In genomic region chr17:57505841-57506240, GRCh38 we compare ENCODE assay signal across 18 cellular contexts.
DNase-seq lines count a peak whose midpoint lies in the region; ATAC-seq, FAIRE-seq and TF ChIP-seq lines count a peak whose summit lies in the region.
"Had no signal": no experiment of that assay in that cellular context is flagged by ENCODE, and none has a peak within 500 bp of the region (broad histone marks: within the 10 kb centered on the region; RNA-seq: fewer than 3 reads in every experiment).

No MANE protein-coding gene starts in this region.

- POLR2A ChIA-PET in H1 (lab: Charles Lee; ENCODE audit: partially characterized antibody) = interaction anchor here (1.3 kb wide), 1 partner anchor 14 kb away, joined by 3 read pairs; no protein-coding TSS in a partner anchor

- ATAC-seq in DND-41 (ENCODE audit: insufficient read depth, low read depth) (no peak), HG03460 (IDR thresholded peaks at IDR 0.05; ENCODE audit: unreplicated experiment) (no peak)

- H4K20me1 ChIP-seq in DND-41 (ENCODE audit: insufficient read depth, low read length) = peaks cover 15% of the 10 kb centered on the region
- H4K20me1 ChIP-seq in Karpas-422 (ENCODE audit: insufficient read depth, low read depth, low read length) = no peaks in the 10 kb centered on the region
- peaks cover 0 to 1% of the 10 kb centered on the region in 2 experiments for H4K20me1 ChIP-seq in H1 (replicated peaks in 1 of 2; ENCODE audit: control insufficient read depth in 1 of 2, insufficient read depth in 2 of 2, low read length in 2 of 2)

- no peak for TF ChIP-seq RAD21 in H1 (IDR thresholded peaks at IDR 0.05 in 1 of 2, conservative IDR thresholded peaks at IDR 0.05 in 1 of 2; ENCODE audit: low read depth in 2 of 2, low read length in 2 of 2)

- H4K91ac ChIP-seq in H1 (replicated peaks; ENCODE audit: insufficient read length, low read length) = no peak overlapping the region
- H4K91ac ChIP-seq in neuronal stem cell (ENCODE audit: low read depth, low read length, poor library complexity) = no peak overlapping the region

- no peak for FAIRE-seq in H1 (lab: Jason Lieb, UNC)
- FAIRE-seq: G401.6, islet of Langerhans had no signal

- no peak for TF ChIP-seq POLR2A in H1 (IDR thresholded peaks at IDR 0.05; ENCODE audit: control extremely low read depth in 1 of 2, low read depth in 2 of 2, low read length in 2 of 2)
- TF ChIP-seq POLR2A in spleen (IDR thresholded peaks at IDR 0.05) = no peak

- H3K4me3 ChIP-seq in DND-41 (ENCODE audit: low read depth in 1 of 2, low read length in 2 of 2) (no peak overlapping the region), Karpas-422 (ENCODE audit: low read length) (no peak overlapping the region), H1 (ENCODE audit: extremely low read depth in 1 of 4, insufficient read depth in 2 of 4, low read depth in 3 of 4, low read length in 4 of 4) (no peak overlapping the region), spleen (no peak overlapping the region), neuronal stem cell (ENCODE audit: low read length in 2 of 2) (no peak overlapping the region)
- H3K4me3 ChIP-seq: coronary artery had no signal

- DNase-seq in DND-41 (no peak), Karpas-422 (no peak), H1 (ENCODE audit: low read depth in 1 of 2, low spot score in 2 of 2) (no peak), spleen (no peak), DMS153 (lab: John Stamatoyannopoulos, UW) (no peak), neuronal stem cell (ENCODE audit: low spot score) (no peak)
- DNase-seq: activated CD4-positive, alpha-beta T cell treated with anti-CD3 and anti-CD28 coated beads for 4 hours; activated CD8-positive, alpha-beta memory T cell treated with anti-CD3 and anti-CD28 coated beads for 24 hours; activated T-cell treated with anti-CD3 and anti-CD28 coated beads, Interleukin-2, amount 50 U/mL, for 24 hours; CD8-positive, alpha-beta memory T cell; HFFc6; MM.1S; NCI-H524; T-helper 2 cell had no signal

- CTCF ChIA-PET in H1 (lab: Charles Lee; ENCODE audit: partially characterized antibody) = interaction anchor here (1.0 to 1.1 kb wide), 3 partner anchors 10 to 326 kb away, joined by 3 to 5 read pairs (median 4); no protein-coding TSS in a partner anchor

- H2BK120ac ChIP-seq in H1 (replicated peaks; ENCODE audit: low read depth, low read length) (no peak overlapping the region), neuronal stem cell (ENCODE audit: low read depth, low read length) (no peak overlapping the region)

- H3K23ac ChIP-seq in H1 (ENCODE audit: insufficient read length) (no peak overlapping the region), neuronal stem cell (ENCODE audit: low read depth, low read length, poor library complexity) (no peak overlapping the region)

- no peak for TF ChIP-seq EP300 in H1 (IDR thresholded peaks at IDR 0.05; ENCODE audit: borderline replicate concordance in 1 of 2, low read depth in 2 of 2, low read length in 2 of 2)

- H2AFZ ChIP-seq in DND-41 (ENCODE audit: low read depth, low read length) (no peak overlapping the region), Karpas-422 (ENCODE audit: low read length) (no peak overlapping the region), H1 (ENCODE audit: low read length) (no peak overlapping the region), neuronal stem cell (ENCODE audit: low read length) (no peak overlapping the region)

- H3K4me2 ChIP-seq in DND-41 (ENCODE audit: insufficient read depth, low read length) (no peak overlapping the region), Karpas-422 (ENCODE audit: low read depth, low read length, poor library complexity, severe bottlenecking) (no peak overlapping the region), H1 (ENCODE audit: insufficient read depth in 1 of 2, low read depth in 2 of 2, low read length in 2 of 2) (peak overlapping the region in 1 of 2 experiments; percentile 26; a peak in 1 of 4 replicates), neuronal stem cell (ENCODE audit: insufficient read depth, low read length, poor library complexity, severe bottlenecking) (no peak overlapping the region)

- H3K36me3 ChIP-seq in DND-41 (ENCODE audit: insufficient read depth, low read length) (peaks cover 87% of the 10 kb centered on the region), Karpas-422 (ENCODE audit: insufficient read depth, low read length) (no peaks in the 10 kb centered on the region), H1 (ENCODE audit: control insufficient read depth in 2 of 4, insufficient read depth in 4 of 4, low read length in 3 of 4) (no peaks in the 10 kb centered on the region), spleen (no peaks in the 10 kb centered on the region), neuronal stem cell (replicated peaks in 1 of 2; ENCODE audit: control insufficient read depth in 2 of 2, insufficient read depth in 2 of 2, low read length in 2 of 2) (no peaks in the 10 kb centered on the region)

- H3K14ac ChIP-seq in H1 (ENCODE audit: insufficient read length) (no peak overlapping the region), neuronal stem cell (ENCODE audit: low read length) (no peak overlapping the region)

- H2BK12ac ChIP-seq in H1 (ENCODE audit: low read depth, low read length) = no peak overlapping the region
- H2BK12ac ChIP-seq in neuronal stem cell (ENCODE audit: low read length) = no peak overlapping the region

- H3K9me2 ChIP-seq in Karpas-422 (replicated peaks; ENCODE audit: insufficient read depth, low read length) = no peaks in the 10 kb centered on the region

- no peaks in the 10 kb centered on the region for H3K9me3 ChIP-seq in DND-41 (ENCODE audit: insufficient read depth, low read length, severe bottlenecking)
- H3K9me3 ChIP-seq in Karpas-422 (ENCODE audit: low read length) = no peaks in the 10 kb centered on the region
- H3K9me3 ChIP-seq in H1 (ENCODE audit: insufficient read depth in 2 of 2, low read depth in 1 of 2, low read length in 1 of 2) = no peaks in the 10 kb centered on the region
- H3K9me3 ChIP-seq in spleen = no peaks in the 10 kb centered on the region
- no peaks in the 10 kb centered on the region for H3K9me3 ChIP-seq in neuronal stem cell (replicated peaks in 1 of 2; ENCODE audit: control insufficient read depth in 2 of 2, insufficient read depth in 1 of 2, low read depth in 1 of 2, low read length in 2 of 2)

- no peaks in the 10 kb centered on the region for H3K27me3 ChIP-seq in DND-41 (ENCODE audit: insufficient read depth, low read length, poor library complexity)
- H3K27me3 ChIP-seq in Karpas-422 (ENCODE audit: low read length) = no peaks in the 10 kb centered on the region
- no peaks in the 10 kb centered on the region for H3K27me3 ChIP-seq in H1 (replicated peaks in 1 of 4; ENCODE audit: control insufficient read depth in 3 of 4, extremely low read depth in 1 of 4, insufficient read depth in 3 of 4, low read length in 3 of 4)
- no peaks in the 10 kb centered on the region for H3K27me3 ChIP-seq in spleen (replicated peaks in 1 of 7)
- no peaks in the 10 kb centered on the region for H3K27me3 ChIP-seq in neuronal stem cell (ENCODE audit: control insufficient read depth in 3 of 3, insufficient read depth in 3 of 3, low read depth in 1 of 3, low read length in 3 of 3)

- H2BK5ac ChIP-seq in H1 (ENCODE audit: low read depth, low read length) = 0 out of 2 replicates have a peak overlapping the region, but pooled peaks have one; percentile 83
- H2BK5ac ChIP-seq in neuronal stem cell (ENCODE audit: low read length) = no peak overlapping the region

- H3K4me1 ChIP-seq in DND-41 (ENCODE audit: insufficient read depth, low read length) (peaks cover 95% of the 10 kb centered on the region), Karpas-422 (ENCODE audit: low read length) (peaks cover 69% of the 10 kb centered on the region), H1 (replicated peaks in 1 of 4; ENCODE audit: control insufficient read depth in 3 of 4, insufficient read depth in 4 of 4, low read length in 3 of 4) (peaks cover 13 to 18% (median 15%) of the 10 kb centered on the region in 4 experiments), spleen (peaks cover 0 to 41% (median 15%) of the 10 kb centered on the region in 6 donors), neuronal stem cell (ENCODE audit: control insufficient read depth in 2 of 2, insufficient read depth in 1 of 2, low read depth in 1 of 2, low read length in 2 of 2) (peaks cover 25 to 32% of the 10 kb centered on the region in 2 donors)

- H3K79me2 ChIP-seq in DND-41 (ENCODE audit: insufficient read depth, low read length) = peaks cover 100% of the 10 kb centered on the region
- peaks cover 92% of the 10 kb centered on the region for H3K79me2 ChIP-seq in Karpas-422 (ENCODE audit: low read length)
- H3K79me2 ChIP-seq in H1 (ENCODE audit: control insufficient read depth in 1 of 2, insufficient read depth in 2 of 2, low read length in 2 of 2) = peaks cover 0 to 33% of the 10 kb centered on the region in 2 experiments; a peak in 2 of 4 replicates

- intact Hi-C loops in spleen (cut with DNase I; ENCODE audit: low total_unique reads) = no loop called here

- H3K23me2 ChIP-seq in H1 (ENCODE audit: low read depth, low read length) = no peaks in the 10 kb centered on the region

- no peak overlapping the region for H2BK20ac ChIP-seq in H1 (ENCODE audit: low read length)

- H3K18ac ChIP-seq in H1 (ENCODE audit: extremely low read depth, low read length) (no peak overlapping the region; the same call in none of the 2 replicates), neuronal stem cell (ENCODE audit: low read length) (no peak overlapping the region)

- H4K5ac ChIP-seq in H1 (ENCODE audit: insufficient read length, low read depth, low read length) = no peak overlapping the region

- H2BK15ac ChIP-seq in H1 (ENCODE audit: low read length) = 0 out of 2 replicates have a peak overlapping the region, but pooled peaks have one; percentile 46
- no peak overlapping the region for H2BK15ac ChIP-seq in neuronal stem cell (ENCODE audit: low read length)

- H3K9ac ChIP-seq in DND-41 (ENCODE audit: low read depth, low read length) = no peak overlapping the region
- no peak overlapping the region for H3K9ac ChIP-seq in Karpas-422 (ENCODE audit: low read length)
- H3K9ac ChIP-seq in H1 (replicated peaks in 1 of 4; ENCODE audit: extremely low read depth in 1 of 4, low read depth in 3 of 4, low read length in 3 of 4) = no peak overlapping the region
- H3K9ac ChIP-seq in neuronal stem cell (ENCODE audit: low read depth, low read length, poor library complexity) = no peak overlapping the region

- H2AK5ac ChIP-seq in H1 (ENCODE audit: low read depth, low read length) (no peak overlapping the region), neuronal stem cell (ENCODE audit: low read depth, low read length) (no peak overlapping the region)

- H4K8ac ChIP-seq in H1 (ENCODE audit: extremely low read depth, insufficient read depth, low read length) = no peak overlapping the region
- no peak overlapping the region for H4K8ac ChIP-seq in neuronal stem cell (ENCODE audit: low read depth, low read length)

- peaks cover 6% of the 10 kb centered on the region for H3K79me1 ChIP-seq in H1 (ENCODE audit: low read depth, low read length)
- H3K79me1 ChIP-seq in neuronal stem cell (ENCODE audit: low read depth, low read length) = peaks cover 2% of the 10 kb centered on the region

- TF ChIP-seq CTCF in DND-41 (IDR thresholded peaks at IDR 0.05; ENCODE audit: borderline replicate concordance, extremely low read depth, low read length, poor library complexity, severe bottlenecking) (no peak), H1 (IDR thresholded peaks at IDR 0.05; ENCODE audit: control extremely low read depth in 1 of 3, insufficient read depth in 1 of 3, low read depth in 1 of 3, low read length in 3 of 3) (no peak), spleen (IDR thresholded peaks at IDR 0.05 in 8 of 11, conservative IDR thresholded peaks at IDR 0.05 in 3 of 11) (no peak)

- H3K4ac ChIP-seq in H1 (replicated peaks; ENCODE audit: insufficient read length, low read depth, low read length) (no peak overlapping the region), neuronal stem cell (ENCODE audit: low read length) (no peak overlapping the region)

- no peak overlapping the region for H3K56ac ChIP-seq in H1 (replicated peaks; ENCODE audit: insufficient read length, low read depth, low read length)

- H3K27ac ChIP-seq in DND-41 (ENCODE audit: low read length) (peak overlapping the region; percentile 77), Karpas-422 (ENCODE audit: low read length) (peak overlapping the region; percentile 100), H1 (ENCODE audit: low read depth, low read length) (no peak overlapping the region), spleen (peak overlapping the region in 5 of 8 donors; percentile 9 to 56 (median 43)), neuronal stem cell (replicated peaks; ENCODE audit: low read length) (no peak overlapping the region)

- WGBS in H1 (ENCODE audit: extremely low coverage in 1 of 2, insufficient coverage in 1 of 2, insufficient read length in 1 of 2, insufficient replicate concordance in 2 of 2, low coverage in 1 of 2, low lambda C conversion rate in 2 of 2, missing lambda C conversion rate in 1 of 2), 2 experiments = 91% methylated on average over 5 of the region's 5 CpGs; no CpG with 5 or more reads in 1 of the 2 experiments
- WGBS in spleen, 5 donors = 82 to 91% (median 84%) methylated on average over 5 of the region's 5 CpGs
- no CpG with 5 or more reads among the region's 5 CpGs for WGBS in neuronal stem cell (ENCODE audit: extremely low coverage in 2 of 2, insufficient read length in 2 of 2, insufficient replicate concordance in 1 of 2), 2 donors

Comparison
In these comparisons a context has a peak if more than half of its experiments do, and no peak if none do; other contexts are left out.
1. H3K27ac ChIP-seq: peak in DND-41 (single experiment), Karpas-422 (single experiment) and spleen (5 of 8); none in H1 (single experiment) and neuronal stem cell (single experiment).